Comparison of ENCODE assay signal across 9 cellular contexts in genomic region chrX:13506574-13506973, GRCh38.
DNase-seq lines count a peak whose midpoint lies in the region; ATAC-seq and TF ChIP-seq lines count a peak whose summit lies in the region.
"Had no signal": no experiment of that assay in that cellular context is flagged by ENCODE, and none has a peak within 500 bp of the region (broad histone marks: within the 10 kb centered on the region; RNA-seq: fewer than 3 reads in every experiment).

No MANE protein-coding gene starts in this region.

- peaks cover 0 to 3% (median 2%) of the 10 kb centered on the region in 3 donors for H3K27me3 Mint-ChIP-seq in immature natural killer cell (ENCODE audit: low read depth in 3 of 3)

- no peak for ATAC-seq in HG02588 (IDR thresholded peaks at IDR 0.05; ENCODE audit: unreplicated experiment)

- no peak overlapping the region for H3K27ac Mint-ChIP-seq in immature natural killer cell
- H3K27ac Mint-ChIP-seq: T-helper 1 cell treated with Interleukin-12 subunit alpha and Interleukin-12 subunit beta and Interleukin-4 antibody, amounts not matched to agents 30 μg/mL and 1 μg/mL, for 36 hours had no signal

- no peaks in the 10 kb centered on the region for H3K36me3 Mint-ChIP-seq in immature natural killer cell

- H3K4me1 Mint-ChIP-seq in immature natural killer cell: no peaks in the 10 kb centered on the region

- in situ Hi-C loops in astrocyte of the spinal cord (cut with HindIII; ENCODE audit: low sequenced_read_pairs): no loop called here

- DNase-seq in DMS53 treated with DMSO at 0.1 percent for 48 hours (lab: John Stamatoyannopoulos, UW; ENCODE audit: unreplicated experiment) (peak; percentile 8), LHCN-M2 (ENCODE audit: low read depth) (peak; percentile 34), T-helper 2 cell (peak; percentile 12 to 50 (median 16)), astrocyte of the spinal cord (ENCODE audit: low read depth, low spot score) (peak; percentile 61), immature natural killer cell (peak; percentile 34 to 48 (median 47)), HuH-7.5 (ENCODE audit: low spot score) (no peak)
- DNase-seq in stimulated activated CD4-positive, alpha-beta T cell treated with anti-CD3 and anti-CD28 coated beads, Interleukin-2, amount 100 ng/mL, for 48 hours: peak; percentile 41 to 54

- peak; percentile 67 for TF ChIP-seq CTCF in astrocyte of the spinal cord (IDR thresholded peaks at IDR 0.05; ENCODE audit: low read depth, low read length)

- no peaks in the 10 kb centered on the region for H3K9me3 Mint-ChIP-seq in immature natural killer cell
- H3K9me3 Mint-ChIP-seq: T-helper 1 cell treated with Interleukin-12 subunit alpha and Interleukin-12 subunit beta and Interleukin-4 antibody, amounts not matched to agents 30 μg/mL and 1 μg/mL, for 36 hours had no signal

- no peak overlapping the region for H3K4me3 Mint-ChIP-seq in immature natural killer cell
- H3K4me3 Mint-ChIP-seq: T-helper 1 cell treated with Interleukin-12 subunit alpha and Interleukin-12 subunit beta and Interleukin-4 antibody, amounts not matched to agents 30 μg/mL and 1 μg/mL, for 36 hours had no signal

- H3K4me3 ChIP-seq in astrocyte of the spinal cord (ENCODE audit: low read depth, low read length): no peak overlapping the region
